In the genomic region with DNA sequence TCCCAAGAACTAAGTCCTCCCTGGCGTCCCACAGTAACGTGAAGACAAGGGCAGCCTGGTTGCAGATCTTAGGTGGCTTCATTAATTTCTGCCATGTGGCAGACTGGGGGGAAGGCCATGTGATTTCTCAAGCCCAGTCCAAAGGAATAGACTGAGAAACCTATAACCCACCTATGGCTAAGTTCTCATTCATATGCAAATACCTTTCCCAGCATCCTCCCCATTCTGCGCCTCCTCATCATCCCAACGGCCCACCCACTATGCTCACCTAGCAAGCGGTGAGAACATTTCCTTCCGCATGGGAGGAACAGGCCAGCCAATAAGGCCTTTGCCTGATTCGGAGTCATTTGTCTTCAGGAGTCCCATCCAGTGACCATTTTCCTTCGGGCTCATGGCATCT, we compare ENCODE assay signal across 18 cellular contexts. TPM values are rescaled to one million over a fixed set of nuclear protein-coding genes. Genes with fewer than 3 reads are reported as not detected.
DNase-seq lines count a peak whose midpoint lies in the region; ATAC-seq, FAIRE-seq and TF ChIP-seq lines count a peak whose summit lies in the region.
"Had no signal": no experiment of that assay in that cellular context is flagged by ENCODE, and none has a peak within 500 bp of the region (broad histone marks: within the 10 kb centered on the region; RNA-seq: fewer than 3 reads in every experiment).

No MANE protein-coding gene starts in this region.

- POLR2A ChIA-PET in WTC11 (lab: Charles Lee), result no interaction called here

- DNase-seq in WTC11 (ENCODE audit: low spot score) (no peak), iPS DF 19.7 (ENCODE audit: low read depth, low spot score) (peak; percentile 64), kidney (peak; percentile 9), SK-N-DZ (ENCODE audit: low spot score) (no peak), NCI-H1417 treated with DMSO at 0.1 percent for 48 hours (lab: John Stamatoyannopoulos, UW) (no peak)
- no peak for DNase-seq in stimulated activated CD4-positive, alpha-beta T cell treated with anti-CD3 and anti-CD28 coated beads, Interleukin-2, amount 100 ng/mL, for 24 hours
- DNase-seq: BE2C; CD4-positive, alpha-beta memory T cell; DMS79 had no signal

- peak; percentile 92 for ATAC-seq in WTC11
- no peak for ATAC-seq in GM21526 (IDR thresholded peaks at IDR 0.05; ENCODE audit: low FRiP score, unreplicated experiment)
- ATAC-seq: A549, HepG2 had no signal

- H3K4me3 Mint-ChIP-seq in WTC11, result no peak overlapping the region
- H3K4me3 Mint-ChIP-seq: CD4-positive, alpha-beta memory T cell had no signal

- H3K9me3 Mint-ChIP-seq in WTC11, result no peaks in the 10 kb centered on the region
- H3K9me3 Mint-ChIP-seq: CD4-positive, alpha-beta memory T cell had no signal

- CTCF ChIA-PET in WTC11 (lab: Charles Lee), result interaction anchor here (0.8 to 1.4 kb wide), 3 partner anchors 16 to 105 kb away, joined by 3 to 4 read pairs (median 3); a partner anchor contains a TSS

- FAIRE-seq in kidney (lab: Jason Lieb, UNC), result no peak
- FAIRE-seq: A549, G401.6, GM12891, H54, HepG2, HTR-8/SVneo had no signal

- H3K36me3 Mint-ChIP-seq in WTC11, result no peaks in the 10 kb centered on the region
- H3K36me3 Mint-ChIP-seq: CD4-positive, alpha-beta memory T cell had no signal

- no peak overlapping the region for H3K9ac ChIP-seq in kidney (ENCODE audit: low read length in 2 of 2)

- H3K27ac Mint-ChIP-seq in WTC11, result no peak overlapping the region
- H3K27ac Mint-ChIP-seq: CD4-positive, alpha-beta memory T cell had no signal

- H3K4me1 Mint-ChIP-seq in WTC11, result peaks cover 12% of the 10 kb centered on the region
- H3K4me1 Mint-ChIP-seq: CD4-positive, alpha-beta memory T cell had no signal

- no peaks in the 10 kb centered on the region for H3K36me3 ChIP-seq in kidney (ENCODE audit: control insufficient read depth in 1 of 2, insufficient read depth in 2 of 2, low read length in 2 of 2)
- H3K36me3 ChIP-seq: BE2C had no signal

- intact Hi-C loops in kidney (cut with DNase I), result no loop called here

- no peaks in the 10 kb centered on the region for H3K4me1 ChIP-seq in kidney (ENCODE audit: control insufficient read depth in 1 of 2, insufficient read depth in 1 of 2, low read depth in 1 of 2, low read length in 2 of 2)
- H3K4me1 ChIP-seq: A549, BE2C had no signal

- peaks cover under 1% of the 10 kb centered on the region for H3K27me3 Mint-ChIP-seq in WTC11 (ENCODE audit: low read depth)

- no peak overlapping the region for H3K27ac ChIP-seq in kidney (ENCODE audit: low read depth in 2 of 2, low read length in 2 of 2)
- H3K27ac ChIP-seq: A549, C4-2B had no signal

- H3K4me3 ChIP-seq in kidney (ENCODE audit: low read length in 2 of 2), result no peak overlapping the region
- H3K4me3 ChIP-seq: A549 had no signal

- H3K9me3 ChIP-seq in kidney (ENCODE audit: control insufficient read depth in 1 of 2, low read length in 2 of 2), result no peaks in the 10 kb centered on the region
- H3K9me3 ChIP-seq: A549, BE2C had no signal

- TF ChIP-seq CTCF in WTC11 (IDR thresholded peaks at IDR 0.05), result no peak
- TF ChIP-seq CTCF in kidney (IDR thresholded peaks at IDR 0.05; ENCODE audit: borderline replicate concordance, extremely low read depth, insufficient read depth), result no peak

TF ChIP-seq in WTC11, 78 proteins besides CTCF, POLR2A, EP300 and RAD21:
- TF ChIP-seq SMAD3 (CRISPR knock-in tag; IDR thresholded peaks at IDR 0.05; ENCODE audit: borderline replicate concordance) (no peak), SP1 (CRISPR knock-in tag; conservative IDR thresholded peaks at IDR 0.05) (0 out of 2 replicates have a peak, but pooled peaks have one; percentile 22), TEAD1 (CRISPR knock-in tag; IDR thresholded peaks at IDR 0.05) (no peak), ZNF317 (CRISPR knock-in tag; IDR thresholded peaks at IDR 0.05; ENCODE audit: borderline replicate concordance, low read depth) (no peak), KAT7 (CRISPR knock-in tag; IDR thresholded peaks at IDR 0.05; ENCODE audit: borderline replicate concordance) (no peak), PRRX2 (CRISPR knock-in tag; IDR thresholded peaks at IDR 0.05) (no peak), FOXP1 (CRISPR knock-in tag; IDR thresholded peaks at IDR 0.05; ENCODE audit: borderline replicate concordance) (no peak), GABPB1 (CRISPR knock-in tag; IDR thresholded peaks at IDR 0.05) (no peak), ETV6 (CRISPR knock-in tag; IDR thresholded peaks at IDR 0.05) (no peak), NR3C1 (CRISPR knock-in tag; conservative IDR thresholded peaks at IDR 0.05; ENCODE audit: low read depth) (no peak), ZNF423 (CRISPR knock-in tag; IDR thresholded peaks at IDR 0.05) (no peak), CREM (CRISPR knock-in tag; IDR thresholded peaks at IDR 0.05) (no peak)
- TF ChIP-seq, protein P1, sequence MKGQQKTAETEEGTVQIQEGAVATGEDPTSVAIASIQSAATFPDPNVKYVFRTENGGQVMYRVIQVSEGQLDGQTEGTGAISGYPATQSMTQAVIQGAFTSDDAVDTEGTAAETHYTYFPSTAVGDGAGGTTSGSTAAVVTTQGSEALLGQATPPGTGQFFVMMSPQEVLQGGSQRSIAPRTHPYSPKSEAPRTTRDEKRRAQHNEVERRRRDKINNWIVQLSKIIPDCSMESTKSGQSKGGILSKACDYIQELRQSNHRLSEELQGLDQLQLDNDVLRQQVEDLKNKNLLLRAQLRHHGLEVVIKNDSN (CRISPR knock-in tag; IDR thresholded peaks at IDR 0.05), result 0 out of 2 replicates have a peak, but pooled peaks have one; percentile 19
- TF ChIP-seq, protein P2, sequence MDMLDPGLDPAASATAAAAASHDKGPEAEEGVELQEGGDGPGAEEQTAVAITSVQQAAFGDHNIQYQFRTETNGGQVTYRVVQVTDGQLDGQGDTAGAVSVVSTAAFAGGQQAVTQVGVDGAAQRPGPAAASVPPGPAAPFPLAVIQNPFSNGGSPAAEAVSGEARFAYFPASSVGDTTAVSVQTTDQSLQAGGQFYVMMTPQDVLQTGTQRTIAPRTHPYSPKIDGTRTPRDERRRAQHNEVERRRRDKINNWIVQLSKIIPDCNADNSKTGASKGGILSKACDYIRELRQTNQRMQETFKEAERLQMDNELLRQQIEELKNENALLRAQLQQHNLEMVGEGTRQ (CRISPR knock-in tag; IDR thresholded peaks at IDR 0.05), result peak; percentile 50
- TF ChIP-seq, protein P3, sequence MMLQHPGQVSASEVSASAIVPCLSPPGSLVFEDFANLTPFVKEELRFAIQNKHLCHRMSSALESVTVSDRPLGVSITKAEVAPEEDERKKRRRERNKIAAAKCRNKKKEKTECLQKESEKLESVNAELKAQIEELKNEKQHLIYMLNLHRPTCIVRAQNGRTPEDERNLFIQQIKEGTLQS (CRISPR knock-in tag; conservative IDR thresholded peaks at IDR 0.05), result no peak
- TF ChIP-seq, protein P4, sequence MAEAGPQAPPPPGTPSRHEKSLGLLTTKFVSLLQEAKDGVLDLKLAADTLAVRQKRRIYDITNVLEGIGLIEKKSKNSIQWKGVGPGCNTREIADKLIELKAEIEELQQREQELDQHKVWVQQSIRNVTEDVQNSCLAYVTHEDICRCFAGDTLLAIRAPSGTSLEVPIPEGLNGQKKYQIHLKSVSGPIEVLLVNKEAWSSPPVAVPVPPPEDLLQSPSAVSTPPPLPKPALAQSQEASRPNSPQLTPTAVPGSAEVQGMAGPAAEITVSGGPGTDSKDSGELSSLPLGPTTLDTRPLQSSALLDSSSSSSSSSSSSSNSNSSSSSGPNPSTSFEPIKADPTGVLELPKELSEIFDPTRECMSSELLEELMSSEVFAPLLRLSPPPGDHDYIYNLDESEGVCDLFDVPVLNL (CRISPR knock-in tag; IDR thresholded peaks at IDR 0.05; ENCODE audit: borderline replicate concordance, low read depth), result no peak
- TF ChIP-seq, protein P5, sequence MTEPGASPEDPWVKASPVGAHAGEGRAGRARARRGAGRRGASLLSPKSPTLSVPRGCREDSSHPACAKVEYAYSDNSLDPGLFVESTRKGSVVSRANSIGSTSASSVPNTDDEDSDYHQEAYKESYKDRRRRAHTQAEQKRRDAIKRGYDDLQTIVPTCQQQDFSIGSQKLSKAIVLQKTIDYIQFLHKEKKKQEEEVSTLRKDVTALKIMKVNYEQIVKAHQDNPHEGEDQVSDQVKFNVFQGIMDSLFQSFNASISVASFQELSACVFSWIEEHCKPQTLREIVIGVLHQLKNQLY (CRISPR knock-in tag; IDR thresholded peaks at IDR 0.05), result no peak
- TF ChIP-seq, protein P6, sequence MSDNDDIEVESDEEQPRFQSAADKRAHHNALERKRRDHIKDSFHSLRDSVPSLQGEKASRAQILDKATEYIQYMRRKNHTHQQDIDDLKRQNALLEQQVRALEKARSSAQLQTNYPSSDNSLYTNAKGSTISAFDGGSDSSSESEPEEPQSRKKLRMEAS (CRISPR knock-in tag; IDR thresholded peaks at IDR 0.05), result peak; percentile 62
- TF ChIP-seq, protein P7, sequence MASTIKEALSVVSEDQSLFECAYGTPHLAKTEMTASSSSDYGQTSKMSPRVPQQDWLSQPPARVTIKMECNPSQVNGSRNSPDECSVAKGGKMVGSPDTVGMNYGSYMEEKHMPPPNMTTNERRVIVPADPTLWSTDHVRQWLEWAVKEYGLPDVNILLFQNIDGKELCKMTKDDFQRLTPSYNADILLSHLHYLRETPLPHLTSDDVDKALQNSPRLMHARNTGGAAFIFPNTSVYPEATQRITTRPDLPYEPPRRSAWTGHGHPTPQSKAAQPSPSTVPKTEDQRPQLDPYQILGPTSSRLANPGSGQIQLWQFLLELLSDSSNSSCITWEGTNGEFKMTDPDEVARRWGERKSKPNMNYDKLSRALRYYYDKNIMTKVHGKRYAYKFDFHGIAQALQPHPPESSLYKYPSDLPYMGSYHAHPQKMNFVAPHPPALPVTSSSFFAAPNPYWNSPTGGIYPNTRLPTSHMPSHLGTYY (CRISPR knock-in tag; IDR thresholded peaks at IDR 0.05), result no peak

RNA-seq across cellular contexts. Expression of a gene that starts 8.2 kb away (rescaled TPM):
- total RNA-seq in WTC11 (2021), result 0.13 to 0.69 TPM (median 0.44 TPM) in 3 replicates
- total RNA-seq in kidney, result not detected
- polyA plus RNA-seq in kidney (ENCODE audit: insufficient read depth, low read depth, low replicate concordance), result not detected
- not detected in 2 replicates for polyA plus RNA-seq in SK-N-DZ (2014; cell fraction: cytosol; rRNA removed)
- not detected in 2 replicates for polyA plus RNA-seq in SK-N-DZ (2014; cell fraction: nucleus; rRNA removed)
- total RNA-seq: CD4-positive, alpha-beta memory T cell had no signal
- polyA plus RNA-seq: AG04450; CD4-positive, alpha-beta memory T cell had no signal

RNA-seq across cellular contexts. Expression of a gene that starts 31.8 kb away (rescaled TPM):
- 12.6 to 17.6 TPM (median 15.7 TPM) in 3 replicates for total RNA-seq in WTC11 (2021)
- total RNA-seq in kidney, result 4.0 TPM
- polyA plus RNA-seq in kidney (ENCODE audit: insufficient read depth, low read depth, low replicate concordance), result 2.0 TPM
- polyA plus RNA-seq in SK-N-DZ (2014; cell fraction: cytosol; rRNA removed), result 10.6 and 13.2 TPM in 2 replicates
- polyA plus RNA-seq in SK-N-DZ (2014; cell fraction: nucleus; rRNA removed), result 7.9 and 9.1 TPM in 2 replicates
- total RNA-seq: CD4-positive, alpha-beta memory T cell; HepG2 had no signal
- polyA plus RNA-seq: AG04450; CD4-positive, alpha-beta memory T cell; HepG2 had no signal

Comparison
In these comparisons a context has a peak if more than half of its experiments do, and no peak if none do; other contexts are left out.
1. DNase-seq: peak in iPS DF 19.7 (single experiment) and kidney (single experiment); none in WTC11 (single experiment), SK-N-DZ (single experiment), NCI-H1417 treated with DMSO at 0.1 percent for 48 hours (single experiment) and stimulated activated CD4-positive, alpha-beta T cell treated with anti-CD3 and anti-CD28 coated beads, Interleukin-2, amount 100 ng/mL, for 24 hours (0 of 2).